Comparison of ENCODE assay signal across 17 cellular contexts in the genomic region with DNA sequence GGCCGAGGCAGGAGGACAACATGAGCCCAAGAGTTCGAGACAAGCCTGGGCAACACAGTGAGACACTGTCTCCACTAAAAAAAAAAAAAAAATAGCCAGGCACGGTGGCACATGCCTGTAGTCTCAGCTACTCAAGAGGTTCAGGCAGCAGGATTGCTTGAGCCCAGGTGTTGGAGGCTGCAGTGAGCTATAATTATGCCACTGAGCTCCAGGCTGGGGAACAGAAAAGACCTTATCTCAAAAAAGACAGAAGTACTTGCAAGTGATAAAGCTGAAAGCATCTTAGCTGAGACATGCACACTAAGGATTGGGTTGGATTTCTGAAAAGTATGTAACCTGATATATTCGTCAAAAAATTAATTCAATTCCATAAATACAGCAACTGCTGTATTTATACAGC.
DNase-seq lines count a peak whose midpoint lies in the region; ATAC-seq and TF ChIP-seq lines count a peak whose summit lies in the region.
"Had no signal": no experiment of that assay in that cellular context is flagged by ENCODE, and none has a peak within 500 bp of the region (broad histone marks: within the 10 kb centered on the region; RNA-seq: fewer than 3 reads in every experiment).

No MANE protein-coding gene starts in this region.

- H3K27me3 ChIP-seq in cardiac muscle cell (no peaks in the 10 kb centered on the region), right cardiac atrium (ENCODE audit: control insufficient read depth, insufficient read depth) (no peaks in the 10 kb centered on the region), H7 (ENCODE audit: control insufficient read depth, insufficient read depth, low read length) (no peaks in the 10 kb centered on the region)
- H3K27me3 ChIP-seq: BLaER1 had no signal

- DNase-seq in Right ventricle myocardium inferior (ENCODE audit: missing footprints) (no peak), cardiac septum (ENCODE audit: low spot score) (no peak), cardiac muscle cell (ENCODE audit: low read depth in 1 of 2, low spot score in 1 of 2) (peak in 1 of 2 donors; percentile 52), right cardiac atrium (no peak), H7 (no peak), NOMO-1 treated with DMSO at 0.1 percent for 48 hours (lab: John Stamatoyannopoulos, UW; ENCODE audit: unreplicated experiment) (no peak)
- DNase-seq: 8988T; AML-193; Caco-2; CD8-positive, alpha-beta memory T cell; DND-41; GF-D8 had no signal

- H3K4me3 ChIP-seq in cardiac muscle cell = no peak overlapping the region
- no peak overlapping the region for H3K4me3 ChIP-seq in right cardiac atrium (ENCODE audit: low read length)
- no peak overlapping the region for H3K4me3 ChIP-seq in H7 (ENCODE audit: insufficient read depth, low read depth, low read length)
- H3K4me3 ChIP-seq: BLaER1 had no signal

- intact Hi-C loops in Right ventricle myocardium inferior (cut with DNase I) = no loop called here
- intact Hi-C loops in cardiac septum (cut with DNase I) = no loop called here
- intact Hi-C loops in right cardiac atrium (cut with DNase I) = no loop called here

- H3K27ac ChIP-seq in cardiac muscle cell (peak overlapping the region; percentile 79), right cardiac atrium (ENCODE audit: low read length) (peak overlapping the region; percentile 40)
- H3K27ac ChIP-seq: BLaER1 had no signal

- ATAC-seq in Right ventricle myocardium inferior = peak; percentile 43
- ATAC-seq in right cardiac atrium = peak in 1 of 2 donors; percentile 17
- ATAC-seq in HG02678 (IDR thresholded peaks at IDR 0.05; ENCODE audit: unreplicated experiment) = no peak
- no peak for ATAC-seq in GM18907 (IDR thresholded peaks at IDR 0.05; ENCODE audit: unreplicated experiment)
- ATAC-seq: HCT116, HepG2 had no signal

- no peaks in the 10 kb centered on the region for H3K9me3 ChIP-seq in cardiac muscle cell (ENCODE audit: low read depth)
- no peaks in the 10 kb centered on the region for H3K9me3 ChIP-seq in right cardiac atrium (ENCODE audit: control insufficient read depth, low read length)

- TF ChIP-seq CTCF in cardiac muscle cell (IDR thresholded peaks at IDR 0.05; ENCODE audit: low read depth, low read length) = no peak

- H3K4me1 ChIP-seq in cardiac muscle cell (ENCODE audit: low read depth) (peaks cover 30% of the 10 kb centered on the region), right cardiac atrium (ENCODE audit: control insufficient read depth, insufficient read depth, low read length) (no peaks in the 10 kb centered on the region)
- H3K4me1 ChIP-seq: BLaER1, Caco-2 had no signal

- WGBS in right cardiac atrium = 62% methylated on average over 4 of the region's 4 CpGs

- no peaks in the 10 kb centered on the region for H3K36me3 ChIP-seq in cardiac muscle cell
- no peaks in the 10 kb centered on the region for H3K36me3 ChIP-seq in H7 (replicated peaks; ENCODE audit: control insufficient read depth, insufficient read depth, low read length)
- H3K36me3 ChIP-seq: BLaER1 had no signal
